In the genomic region with DNA sequence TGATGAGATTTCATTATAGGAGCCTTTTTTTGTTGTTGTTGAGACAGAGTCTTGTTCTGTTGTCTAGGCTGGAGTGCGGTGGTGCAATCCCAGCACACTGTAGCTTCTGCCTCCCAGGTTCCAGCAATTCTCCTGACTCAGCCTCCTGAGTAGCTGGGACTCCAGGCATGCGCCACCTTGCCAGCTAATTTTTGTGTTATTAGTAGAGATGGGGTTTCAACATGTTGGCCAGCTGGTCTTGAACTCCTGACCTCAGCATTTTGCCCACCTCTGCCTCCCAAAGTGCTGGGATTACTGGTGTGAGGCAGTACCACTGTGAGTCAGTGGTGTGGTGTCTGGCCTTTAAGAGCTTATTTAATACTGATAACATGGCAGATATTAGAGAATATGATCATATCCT, we compare ENCODE assay signal across 14 cellular contexts.
DNase-seq lines count a peak whose midpoint lies in the region; ATAC-seq and TF ChIP-seq lines count a peak whose summit lies in the region.
"Had no signal": no experiment of that assay in that cellular context is flagged by ENCODE, and none has a peak within 500 bp of the region (broad histone marks: within the 10 kb centered on the region; RNA-seq: fewer than 3 reads in every experiment).

No MANE protein-coding gene starts in this region.

- H3K4me3 ChIP-seq in IMR-90 (ENCODE audit: insufficient read depth, low read depth, low read length) (no peak overlapping the region), mammary epithelial cell (replicated peaks in 1 of 3; ENCODE audit: insufficient read depth in 1 of 3, low read depth in 2 of 3, low read length in 3 of 3) (no peak overlapping the region)

- no peak overlapping the region for H2BK5ac ChIP-seq in IMR-90 (ENCODE audit: low read depth, low read length, poor library complexity, severe bottlenecking)

- H3K4me1 ChIP-seq in IMR-90 (ENCODE audit: control insufficient read depth, insufficient read depth, low read length) (peaks cover 7% of the 10 kb centered on the region; the same call in 1 of the 2 replicates), mammary epithelial cell (ENCODE audit: insufficient read depth, low read length) (no peaks in the 10 kb centered on the region)

- H4K5ac ChIP-seq in IMR-90 (ENCODE audit: low read depth, low read length), result no peak overlapping the region

- no peak overlapping the region for H3K27ac ChIP-seq in IMR-90 (ENCODE audit: insufficient read depth, low read length)
- H3K27ac ChIP-seq in mammary epithelial cell (ENCODE audit: insufficient read depth, low read depth, low read length), result no peak overlapping the region

- DNase-seq in IMR-90 (peak; percentile 24), mammary epithelial cell (peak; percentile 42), Right ventricle myocardium superior (no peak), renal cortical epithelial cell (ENCODE audit: low read depth) (peak; percentile 31), T-helper 1 cell (no peak), Ammon's horn (ENCODE audit: low spot score) (no peak), activated T-cell treated with anti-CD3 and anti-CD28 coated beads for 4 hours (no peak)
- DNase-seq: activated B cell treated with CpG ODN at 0.5 μM for 24 hours; activated CD8-positive, alpha-beta memory T cell treated with anti-CD3 and anti-CD28 coated beads, Interleukin-2, amount 50 U/mL, for 48 hours; activated naive CD8-positive, alpha-beta T cell treated with anti-CD3 and anti-CD28 coated beads, Interleukin-2, amount 10 ng/mL, durations not matched to agents 7 days and 5 days; DND-41; NCI-H2081 treated with DMSO at 0.1 percent for 48 hours; retina had no signal

- CTCF ChIA-PET in IMR-90 (lab: Yijun Ruan, JAX), result no interaction called here
- CTCF ChIA-PET in mammary epithelial cell (lab: Charles Lee; ENCODE audit: low non-redundant PET), result no interaction called here

- intact Hi-C loops in IMR-90 (cut with micrococcal nuclease), result no loop called here
- intact Hi-C loops in mammary epithelial cell (cut with micrococcal nuclease), result no loop called here
- intact Hi-C loops in Right ventricle myocardium superior (cut with DNase I), result no loop called here

- no peak for TF ChIP-seq RAD21 in IMR-90 (IDR thresholded peaks at IDR 0.05; ENCODE audit: low read length)

- no peak overlapping the region for H2BK20ac ChIP-seq in IMR-90 (ENCODE audit: low read depth, low read length)

- no peak for TF ChIP-seq CTCF in IMR-90 (conservative IDR thresholded peaks at IDR 0.05; ENCODE audit: low read depth, low read length)
- no peak for TF ChIP-seq CTCF in mammary epithelial cell (conservative IDR thresholded peaks at IDR 0.05 in 1 of 2, IDR thresholded peaks at IDR 0.05 in 1 of 2; ENCODE audit: extremely low read depth in 1 of 2, insufficient read depth in 1 of 2, low read depth in 1 of 2, low read length in 2 of 2)

- H3K9me1 ChIP-seq in IMR-90 (ENCODE audit: insufficient read depth, low read length), result peaks cover 7% of the 10 kb centered on the region; the same call in 1 of the 2 replicates

- H2AFZ ChIP-seq in IMR-90 (replicated peaks; ENCODE audit: low read length, poor library complexity), result no peak overlapping the region
- no peak overlapping the region for H2AFZ ChIP-seq in mammary epithelial cell (ENCODE audit: low read depth, low read length)

- no peak overlapping the region for H3K18ac ChIP-seq in IMR-90 (ENCODE audit: low read depth, low read length)

- H3K9ac ChIP-seq in IMR-90 (ENCODE audit: low read depth, low read length) (no peak overlapping the region), mammary epithelial cell (ENCODE audit: insufficient read depth, low read length) (no peak overlapping the region)

- no peak overlapping the region for H4K8ac ChIP-seq in IMR-90 (ENCODE audit: low read depth in 2 of 2, low read length in 2 of 2)

- peaks cover 4% of the 10 kb centered on the region; the same call in 1 of the 2 replicates for H3K36me3 ChIP-seq in IMR-90 (ENCODE audit: control insufficient read depth, insufficient read depth, low read length)
- H3K36me3 ChIP-seq in mammary epithelial cell (ENCODE audit: insufficient read depth, low read length), result no peaks in the 10 kb centered on the region

- H3K56ac ChIP-seq in IMR-90 (ENCODE audit: extremely low read depth, insufficient read depth, low read length), result no peak overlapping the region

- WGBS in IMR-90 (ENCODE audit: extremely low coverage in 2 of 2, insufficient read length in 1 of 2), 2 experiments, result no CpG with 5 or more reads among the region's 2 CpGs
- 81% methylated on average over 2 of the region's 2 CpGs for WGBS in mammary epithelial cell (ENCODE audit: low coverage, missing lambda C conversion rate)

- peak; percentile 50 for ATAC-seq in IMR-90 (ENCODE audit: low read depth)
- peak; percentile 35 for ATAC-seq in Right ventricle myocardium superior (ENCODE audit: poor library complexity)
- ATAC-seq in HG03432 (IDR thresholded peaks at IDR 0.05; ENCODE audit: unreplicated experiment), result no peak

- POLR2A ChIA-PET in IMR-90 (lab: Charles Lee; ENCODE audit: unreplicated experiment), result no interaction called here

- no peak overlapping the region for H2AK5ac ChIP-seq in IMR-90 (ENCODE audit: low read depth, low read length)

- no peak overlapping the region for H2BK15ac ChIP-seq in IMR-90 (ENCODE audit: low read depth, low read length)

- dilution Hi-C loops in IMR-90 (cut with HindIII; ENCODE audit: low sequenced_read_pairs, unreplicated experiment), result no loop called here
- dilution Hi-C loops in mammary epithelial cell (cut with HindIII; ENCODE audit: low sequenced_read_pairs), result no loop called here

- no TSS peak for BruUV-seq in IMR-90 (replicated peaks; lab: Mats Ljungman, UMichigan)
- no TSS peak for BruUV-seq in mammary epithelial cell (replicated peaks; lab: Mats Ljungman, UMichigan)

- H3K14ac ChIP-seq in IMR-90 (replicated peaks; ENCODE audit: low read depth, low read length), result no peak overlapping the region

- H4K20me1 ChIP-seq in IMR-90 (ENCODE audit: insufficient read depth, low read length), result no peaks in the 10 kb centered on the region
- H4K20me1 ChIP-seq in mammary epithelial cell (ENCODE audit: insufficient read depth, low read length), result no peaks in the 10 kb centered on the region

- no peak overlapping the region for H4K91ac ChIP-seq in IMR-90 (ENCODE audit: insufficient read depth, low read depth, low read length)

- no peak overlapping the region for H2AK9ac ChIP-seq in IMR-90 (replicated peaks; ENCODE audit: low read depth, low read length, poor library complexity)

- no peaks in the 10 kb centered on the region for H3K79me1 ChIP-seq in IMR-90 (ENCODE audit: low read depth in 1 of 2, low read length in 2 of 2)

- H3K4me2 ChIP-seq in IMR-90 (ENCODE audit: low read depth, low read length) (no peak overlapping the region), mammary epithelial cell (ENCODE audit: insufficient read depth, low read depth, low read length) (no peak overlapping the region)

- no peak overlapping the region for H3K23ac ChIP-seq in IMR-90 (ENCODE audit: low read depth, low read length)

- in situ Hi-C loops in IMR-90 (cut with MboI; ENCODE audit: low sequenced_read_pairs) (no loop called here), mammary epithelial cell (cut with MboI; ENCODE audit: low sequenced_read_pairs in 2 of 2) (no loop called here)

- no peak for TF ChIP-seq POLR2A in IMR-90 (IDR thresholded peaks at IDR 0.05; ENCODE audit: low read depth, low read length)

- H3K79me2 ChIP-seq in mammary epithelial cell (ENCODE audit: insufficient read depth, low read length), result no peaks in the 10 kb centered on the region

- H3K9me3 ChIP-seq in IMR-90 (ENCODE audit: control insufficient read depth, insufficient read depth, low read length) (peaks cover 4% of the 10 kb centered on the region), mammary epithelial cell (replicated peaks; ENCODE audit: insufficient read depth, low read length) (peaks cover 4% of the 10 kb centered on the region)

- no peaks in the 10 kb centered on the region for H3K27me3 ChIP-seq in IMR-90 (ENCODE audit: control insufficient read depth, insufficient read depth, low read length)
- no peaks in the 10 kb centered on the region for H3K27me3 ChIP-seq in mammary epithelial cell (ENCODE audit: insufficient read depth, low read length)

- H2BK120ac ChIP-seq in IMR-90 (ENCODE audit: low read depth, low read length), result no peak overlapping the region

- no peak overlapping the region for H3K4ac ChIP-seq in IMR-90 (ENCODE audit: low read depth, low read length)

TF ChIP-seq in IMR-90, 13 proteins besides CTCF, POLR2A, EP300 and RAD21:
- TF ChIP-seq RCOR1 (IDR thresholded peaks at IDR 0.05; ENCODE audit: insufficient replicate concordance, low read length) (no peak), CEBPB (IDR thresholded peaks at IDR 0.05; ENCODE audit: low read depth, low read length) (peak; percentile 39; the same call in 1 of the 2 replicates), FOS (IDR thresholded peaks at IDR 0.05; ENCODE audit: low read depth, low read length) (no peak), MAZ (IDR thresholded peaks at IDR 0.05; ENCODE audit: borderline replicate concordance, low read depth, low read length) (no peak), MAFK (IDR thresholded peaks at IDR 0.05; ENCODE audit: low read depth, low read length) (0 out of 2 replicates have a peak, but pooled peaks have one; percentile 34)
- TF ChIP-seq, protein P1, sequence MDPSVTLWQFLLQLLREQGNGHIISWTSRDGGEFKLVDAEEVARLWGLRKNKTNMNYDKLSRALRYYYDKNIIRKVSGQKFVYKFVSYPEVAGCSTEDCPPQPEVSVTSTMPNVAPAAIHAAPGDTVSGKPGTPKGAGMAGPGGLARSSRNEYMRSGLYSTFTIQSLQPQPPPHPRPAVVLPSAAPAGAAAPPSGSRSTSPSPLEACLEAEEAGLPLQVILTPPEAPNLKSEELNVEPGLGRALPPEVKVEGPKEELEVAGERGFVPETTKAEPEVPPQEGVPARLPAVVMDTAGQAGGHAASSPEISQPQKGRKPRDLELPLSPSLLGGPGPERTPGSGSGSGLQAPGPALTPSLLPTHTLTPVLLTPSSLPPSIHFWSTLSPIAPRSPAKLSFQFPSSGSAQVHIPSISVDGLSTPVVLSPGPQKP (IDR thresholded peaks at IDR 0.05; ENCODE audit: borderline replicate concordance, low read depth, low read length), result no peak

Comparison
In these comparisons a context has a peak if more than half of its experiments do, and no peak if none do; other contexts are left out.
1. DNase-seq: peak in IMR-90 (single experiment), mammary epithelial cell (single experiment) and renal cortical epithelial cell (single experiment); none in Right ventricle myocardium superior (single experiment), T-helper 1 cell (0 of 5), Ammon's horn (single experiment) and activated T-cell treated with anti-CD3 and anti-CD28 coated beads for 4 hours (single experiment).